Comparison of ENCODE assay signal across 18 cellular contexts in the genomic region with DNA sequence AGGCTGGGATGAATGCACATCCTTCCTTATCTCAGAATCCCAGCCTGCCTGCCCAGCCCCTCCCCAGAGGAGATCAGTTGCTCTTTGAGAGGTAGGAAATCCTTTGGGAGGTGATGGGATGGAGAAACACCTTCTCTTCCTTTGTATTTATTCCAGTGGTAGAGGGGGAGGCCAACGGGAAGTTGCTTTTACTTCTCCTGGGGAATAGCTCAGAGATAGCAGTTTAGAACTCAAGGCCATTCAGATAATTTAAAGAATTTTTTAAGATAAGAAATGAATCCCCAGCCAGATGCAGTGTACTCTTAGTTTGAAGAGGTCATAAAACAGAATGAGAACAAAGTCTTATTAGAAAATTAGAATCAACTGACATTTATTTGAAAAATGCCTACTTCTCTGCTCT.
DNase-seq lines count a peak whose midpoint lies in the region; TF ChIP-seq lines count a peak whose summit lies in the region.
"Had no signal": no experiment of that assay in that cellular context is flagged by ENCODE, and none has a peak within 500 bp of the region (broad histone marks: within the 10 kb centered on the region; RNA-seq: fewer than 3 reads in every experiment).

No MANE protein-coding gene starts in this region.

- no peak overlapping the region for H2BK5ac ChIP-seq in mesenchymal stem cell (ENCODE audit: low read depth, low read length, poor library complexity, severe bottlenecking)

- no peak overlapping the region for H2BK120ac ChIP-seq in mesenchymal stem cell (ENCODE audit: low read depth, low read length)

- H2BK12ac ChIP-seq in mesenchymal stem cell (ENCODE audit: low read length in 2 of 2), result peak overlapping the region; percentile 83 to 89

- no peak overlapping the region for H3K23ac ChIP-seq in mesenchymal stem cell (ENCODE audit: low read length in 2 of 2)

- no peak overlapping the region for H2AFZ ChIP-seq in mesenchymal stem cell (ENCODE audit: low read depth, low read length)

- no peak overlapping the region for H3K4ac ChIP-seq in mesenchymal stem cell (ENCODE audit: low read depth in 1 of 2, low read length in 2 of 2)

- no peak overlapping the region for H3K9ac ChIP-seq in mesenchymal stem cell (ENCODE audit: low read length)

- intact Hi-C loops in adrenal gland (cut with DNase I) (no loop called here), vagina (cut with DNase I) (no loop called here)

- H3K9me3 ChIP-seq in adrenal gland (replicated peaks in 1 of 3) (no peaks in the 10 kb centered on the region), mesenchymal stem cell (ENCODE audit: control insufficient read depth, low read length) (no peaks in the 10 kb centered on the region), vagina (no peaks in the 10 kb centered on the region)
- H3K9me3 ChIP-seq: Caco-2 had no signal

- no peak overlapping the region for H2BK15ac ChIP-seq in mesenchymal stem cell (ENCODE audit: low read depth, poor library complexity, severe bottlenecking)

- H4K8ac ChIP-seq in mesenchymal stem cell (ENCODE audit: low read length), result no peak overlapping the region

- H4K91ac ChIP-seq in mesenchymal stem cell (ENCODE audit: low read length), result no peak overlapping the region

- 11 to 50% (median 22%) methylated on average over 1 of the region's 1 CpG for WGBS in adrenal gland, 4 donors
- no CpG with 5 or more reads among the region's 1 CpG for whole genome bisulfite sequencing in mesenchymal stem cell

- DNase-seq in HL-60 (ENCODE audit: low read depth in 1 of 2, low spot score in 1 of 2), result no peak
- peak in 3 of 7 donors; percentile 5 to 30 (median 16) for DNase-seq in adrenal gland
- DNase-seq in mesenchymal stem cell, result no peak
- DNase-seq in vagina (ENCODE audit: extremely low spot score in 2 of 2), result no peak
- DNase-seq in activated CD4-positive, alpha-beta T cell treated with anti-CD3 and anti-CD28 coated beads for 4 hours, result no peak
- DNase-seq in NCI-H345 treated with DMSO at 0.1 percent for 48 hours (lab: John Stamatoyannopoulos, UW; ENCODE audit: unreplicated experiment), result no peak
- DNase-seq in G401 (ENCODE audit: low spot score), result no peak
- DNase-seq: ACHN; Caco-2; CD4-positive, alpha-beta T cell; GOT3; NCI-H1092 treated with DMSO at 0.1 percent for 48 hours; NCI-H2107; NCI-H524; NCI-H82; SHP77; T-cell had no signal

- no peak for TF ChIP-seq CTCF in HL-60 (IDR thresholded peaks at IDR 0.05; ENCODE audit: insufficient read depth, low read length)
- TF ChIP-seq CTCF in adrenal gland (IDR thresholded peaks at IDR 0.05), result no peak
- TF ChIP-seq CTCF in vagina (IDR thresholded peaks at IDR 0.05), result no peak

- peak overlapping the region; percentile 71 to 74 for H3K18ac ChIP-seq in mesenchymal stem cell (ENCODE audit: low read depth in 1 of 2, low read length in 2 of 2)

- H3K79me1 ChIP-seq in mesenchymal stem cell (replicated peaks; ENCODE audit: low read length, poor library complexity, severe bottlenecking), result no peaks in the 10 kb centered on the region

- H2AK5ac ChIP-seq in mesenchymal stem cell (ENCODE audit: low read length, severe bottlenecking), result no peak overlapping the region

- TF ChIP-seq POLR2A in adrenal gland (IDR thresholded peaks at IDR 0.05), result no peak
- TF ChIP-seq POLR2A in vagina (IDR thresholded peaks at IDR 0.05), result no peak

- no peak overlapping the region for H3K14ac ChIP-seq in mesenchymal stem cell (ENCODE audit: low read length in 2 of 2)

- H3K27me3 ChIP-seq in HL-60 (ENCODE audit: insufficient read depth, poor library complexity, severe bottlenecking), result no peaks in the 10 kb centered on the region
- no peaks in the 10 kb centered on the region for H3K27me3 ChIP-seq in adrenal gland
- H3K27me3 ChIP-seq in mesenchymal stem cell (ENCODE audit: control insufficient read depth in 1 of 2, insufficient read depth in 1 of 2, low read length in 2 of 2), result no peaks in the 10 kb centered on the region
- no peaks in the 10 kb centered on the region for H3K27me3 ChIP-seq in vagina

- H3K27ac ChIP-seq in HL-60 (replicated peaks) (0 out of 2 replicates have a peak overlapping the region, but pooled peaks have one; percentile 36), adrenal gland (peak overlapping the region in 3 of 5 donors; percentile 41 to 46 (median 43)), mesenchymal stem cell (ENCODE audit: low read length, poor library complexity, severe bottlenecking) (no peak overlapping the region), vagina (peak overlapping the region; percentile 64)
- H3K27ac ChIP-seq: SK-N-MC had no signal

- H3K4me1 ChIP-seq in adrenal gland (replicated peaks in 1 of 2), result peaks cover 14 to 19% of the 10 kb centered on the region in 2 donors
- peaks cover 16% of the 10 kb centered on the region for H3K4me1 ChIP-seq in mesenchymal stem cell (ENCODE audit: control insufficient read depth, insufficient read depth, low read depth, low read length)
- peaks cover 21% of the 10 kb centered on the region for H3K4me1 ChIP-seq in vagina

- H3K4me2 ChIP-seq in mesenchymal stem cell (ENCODE audit: low read length, poor library complexity, severe bottlenecking), result no peak overlapping the region

- H3K4me3 ChIP-seq in HL-60 (replicated peaks; ENCODE audit: insufficient read depth, low read length) (no peak overlapping the region), adrenal gland (no peak overlapping the region), mesenchymal stem cell (ENCODE audit: insufficient read depth in 1 of 2, low read depth in 1 of 2, low read length in 2 of 2) (no peak overlapping the region), vagina (no peak overlapping the region)
- H3K4me3 ChIP-seq: SK-N-MC had no signal

- H3K36me3 ChIP-seq in adrenal gland (replicated peaks in 1 of 2), result no peaks in the 10 kb centered on the region
- H3K36me3 ChIP-seq in mesenchymal stem cell (ENCODE audit: control insufficient read depth in 1 of 2, insufficient read depth in 2 of 2, low read depth in 1 of 2, low read length in 2 of 2), result no peaks in the 10 kb centered on the region
- H3K36me3 ChIP-seq in vagina, result no peaks in the 10 kb centered on the region

- in situ Hi-C loops in G401 (cut with HindIII; ENCODE audit: low sequenced_read_pairs), result no loop called here
